6 cellular contexts compared by ENCODE assay signal in genomic region chr6:84274856-84275255, GRCh38.
"Had no signal": no experiment of that assay in that cellular context is flagged by ENCODE, and none has a peak within 500 bp of the region (broad histone marks: within the 10 kb centered on the region; RNA-seq: fewer than 3 reads in every experiment).

No MANE protein-coding gene starts in this region.

- DNase-seq: H9, HCEC 1CT, HFFc6, IMR-90 had no signal

- H3K4me3 ChIP-seq: GM23338, K562 had no signal

- H3K4me2 ChIP-seq: GM23338 had no signal

- H2AFZ ChIP-seq: GM23338 had no signal
